2 cellular contexts compared by ENCODE assay signal in the genomic region with DNA sequence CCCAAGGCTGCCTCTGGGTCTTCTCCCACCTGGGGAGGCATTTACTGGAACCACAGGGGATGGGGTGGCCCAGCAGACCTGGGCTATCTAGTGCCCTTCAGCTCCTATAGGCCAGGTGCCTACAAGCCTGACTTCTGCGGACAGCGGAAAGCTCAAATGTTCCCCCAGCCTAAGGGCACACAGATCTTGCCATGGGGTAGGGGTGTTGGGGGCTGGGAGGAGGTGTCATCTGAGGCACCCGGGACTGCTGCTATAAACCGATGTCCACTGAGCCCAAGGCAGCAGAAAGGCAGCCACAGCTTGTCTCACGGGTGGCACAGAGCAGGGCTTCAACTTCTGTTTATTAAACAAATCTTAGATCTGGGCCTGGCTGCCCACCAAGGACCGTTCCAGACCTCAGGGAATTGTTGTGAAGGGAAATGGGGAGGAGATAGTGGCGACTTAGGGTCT.
TF ChIP-seq lines count a peak whose summit lies in the region.

No MANE protein-coding gene starts in this region.

TF ChIP-seq in SK-N-SH, 30 proteins besides CTCF, POLR2A, EP300 and RAD21:
- TF ChIP-seq, protein P1, sequence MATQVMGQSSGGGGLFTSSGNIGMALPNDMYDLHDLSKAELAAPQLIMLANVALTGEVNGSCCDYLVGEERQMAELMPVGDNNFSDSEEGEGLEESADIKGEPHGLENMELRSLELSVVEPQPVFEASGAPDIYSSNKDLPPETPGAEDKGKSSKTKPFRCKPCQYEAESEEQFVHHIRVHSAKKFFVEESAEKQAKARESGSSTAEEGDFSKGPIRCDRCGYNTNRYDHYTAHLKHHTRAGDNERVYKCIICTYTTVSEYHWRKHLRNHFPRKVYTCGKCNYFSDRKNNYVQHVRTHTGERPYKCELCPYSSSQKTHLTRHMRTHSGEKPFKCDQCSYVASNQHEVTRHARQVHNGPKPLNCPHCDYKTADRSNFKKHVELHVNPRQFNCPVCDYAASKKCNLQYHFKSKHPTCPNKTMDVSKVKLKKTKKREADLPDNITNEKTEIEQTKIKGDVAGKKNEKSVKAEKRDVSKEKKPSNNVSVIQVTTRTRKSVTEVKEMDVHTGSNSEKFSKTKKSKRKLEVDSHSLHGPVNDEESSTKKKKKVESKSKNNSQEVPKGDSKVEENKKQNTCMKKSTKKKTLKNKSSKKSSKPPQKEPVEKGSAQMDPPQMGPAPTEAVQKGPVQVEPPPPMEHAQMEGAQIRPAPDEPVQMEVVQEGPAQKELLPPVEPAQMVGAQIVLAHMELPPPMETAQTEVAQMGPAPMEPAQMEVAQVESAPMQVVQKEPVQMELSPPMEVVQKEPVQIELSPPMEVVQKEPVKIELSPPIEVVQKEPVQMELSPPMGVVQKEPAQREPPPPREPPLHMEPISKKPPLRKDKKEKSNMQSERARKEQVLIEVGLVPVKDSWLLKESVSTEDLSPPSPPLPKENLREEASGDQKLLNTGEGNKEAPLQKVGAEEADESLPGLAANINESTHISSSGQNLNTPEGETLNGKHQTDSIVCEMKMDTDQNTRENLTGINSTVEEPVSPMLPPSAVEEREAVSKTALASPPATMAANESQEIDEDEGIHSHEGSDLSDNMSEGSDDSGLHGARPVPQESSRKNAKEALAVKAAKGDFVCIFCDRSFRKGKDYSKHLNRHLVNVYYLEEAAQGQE (IDR thresholded peaks at IDR 0.05; ENCODE audit: low read depth, low read length), result no peak
TF ChIP-seq in SK-N-SH: peak in this region for 0.

TF ChIP-seq in SK-N-SH treated with all-trans-retinoic acid at 6 μM for 48 hours, 23 proteins besides CTCF, POLR2A, EP300 and RAD21 (continued from another document):
- TF ChIP-seq CREB5 (CRISPR knock-in tag; IDR thresholded peaks at IDR 0.05; ENCODE audit: low read depth) (no peak), ZFP30 (CRISPR knock-in tag; IDR thresholded peaks at IDR 0.05) (no peak), ZNF565 (CRISPR knock-in tag; conservative IDR thresholded peaks at IDR 0.05; ENCODE audit: low read depth) (no peak)
